8 cellular contexts compared by ENCODE assay signal in genomic region chr15:66503780-66504562, GRCh38. TPM values are rescaled to one million over a fixed set of nuclear protein-coding genes. Genes with fewer than 3 reads are reported as not detected.
DNase-seq lines count a peak whose midpoint lies in the region; ATAC-seq and TF ChIP-seq lines count a peak whose summit lies in the region.

No MANE protein-coding gene starts in this region.

- no peaks in the 10 kb centered on the region for H3K9me2 ChIP-seq in SU-DHL-6 (replicated peaks; ENCODE audit: insufficient read depth, low read length)

- no peaks in the 10 kb centered on the region for H3K27me3 ChIP-seq in SU-DHL-6 (ENCODE audit: low read length)
- no peaks in the 10 kb centered on the region for H3K27me3 ChIP-seq in sigmoid colon

- no peak for TF ChIP-seq CTCF in SU-DHL-6 (IDR thresholded peaks at IDR 0.05; ENCODE audit: insufficient read depth, low read length, poor library complexity, severe bottlenecking)
- no peak for TF ChIP-seq CTCF in fibroblast of mammary gland (conservative IDR thresholded peaks at IDR 0.05; ENCODE audit: control insufficient read depth, insufficient read depth, low read depth, low read length)
- no peak for TF ChIP-seq CTCF in sigmoid colon (IDR thresholded peaks at IDR 0.05)

- no peak for TF ChIP-seq EP300 in sigmoid colon (IDR thresholded peaks at IDR 0.05)

- H2AFZ ChIP-seq in SU-DHL-6 (ENCODE audit: low read depth, low read length, severe bottlenecking) = no peak overlapping the region

- H3K4me1 ChIP-seq in sigmoid colon = peaks cover 0 to 30% (median 22%) of the 10 kb centered on the region in 4 donors

- in situ Hi-C loops in GM18951 (cut with MboI; ENCODE audit: low sequenced_read_pairs, unreplicated experiment) = no loop called here

- peak overlapping the region; percentile 96 for H3K4me3 ChIP-seq in SU-DHL-6 (ENCODE audit: insufficient read depth, low read length, poor library complexity, severe bottlenecking)
- H3K4me3 ChIP-seq in fibroblast of mammary gland (ENCODE audit: control insufficient read depth, low read depth, low read length) = peak overlapping the region; percentile 88
- peak overlapping the region; percentile 65 to 87 (median 78) for H3K4me3 ChIP-seq in sigmoid colon

- peaks cover 23% of the 10 kb centered on the region for H4K20me1 ChIP-seq in SU-DHL-6 (ENCODE audit: low read depth, low read length)

- H3K79me2 ChIP-seq in SU-DHL-6 (ENCODE audit: insufficient read depth, low read length) = peaks cover 68% of the 10 kb centered on the region

- peak; percentile 15 for TF ChIP-seq POLR2A in GM18951 (IDR thresholded peaks at IDR 0.05; ENCODE audit: extremely low read depth, insufficient read depth, insufficient read length)
- TF ChIP-seq POLR2A in sigmoid colon (IDR thresholded peaks at IDR 0.05) = no peak

- ATAC-seq in HG02610 (IDR thresholded peaks at IDR 0.05; ENCODE audit: unreplicated experiment) = no peak

- H3K9ac ChIP-seq in SU-DHL-6 (ENCODE audit: low read length) = peak overlapping the region; percentile 94

- H3K27ac ChIP-seq in SU-DHL-6 (ENCODE audit: low read depth, low read length) = peak overlapping the region; percentile 88
- H3K27ac ChIP-seq in sigmoid colon = peak overlapping the region; percentile 88 to 90 (median 89)

- intact Hi-C loops in sigmoid colon (cut with DNase I) = loop anchor here (2.0 to 5.0 kb wide), 3 partner anchors 117 to 348 kb away; partner anchors contain the start of genes MAP2K1 and TIPIN

- H3K9me3 ChIP-seq in SU-DHL-6 (ENCODE audit: insufficient read depth, low read length) (no peaks in the 10 kb centered on the region), sigmoid colon (no peaks in the 10 kb centered on the region)

- H3K4me2 ChIP-seq in SU-DHL-6 (ENCODE audit: low read depth, low read length, poor library complexity, severe bottlenecking) = peak overlapping the region; percentile 98

- H3F3A ChIP-seq in SU-DHL-6 (ENCODE audit: insufficient read depth) = peaks cover 61% of the 10 kb centered on the region

- WGBS in sigmoid colon, 2 donors = 1% methylated on average over 12 of the region's 12 CpGs

- H3K36me3 ChIP-seq in SU-DHL-6 (ENCODE audit: low read length) (peaks cover 48% of the 10 kb centered on the region), sigmoid colon (peaks cover 18 to 45% (median 36%) of the 10 kb centered on the region in 4 donors)

- DNase-seq in fibroblast of mammary gland (ENCODE audit: low read depth) (peak; percentile 22), sigmoid colon (no peak), SIG-M5 treated with dmso at 0.1 percent for 504 hours (lab: John Stamatoyannopoulos, UW; ENCODE audit: unreplicated experiment) (no peak), cerebellar cortex (ENCODE audit: low spot score) (no peak), mesenteric fat pad (ENCODE audit: low spot score) (no peak)

RNA-seq across cellular contexts. Expression of gene RPL4, which starts 0.7 kb away (rescaled TPM):
- total RNA-seq in sigmoid colon = 1,000 to 10,000 TPM; 2,778 to 9,223 (median 4,574) TPM
- polyA plus RNA-seq in sigmoid colon = 1,000 to 10,000 TPM; 1,665 to 3,282 (median 2,730) TPM
- total RNA-seq in mesenteric fat pad = 1,807 TPM

RNA-seq across cellular contexts. Expression of gene ZWILCH, which starts 1.2 kb away (rescaled TPM):
- total RNA-seq in sigmoid colon = 1 to 10 TPM; 3.1 to 8.2 (median 3.6) TPM
- 1 to 10 TPM; 5.8 to 9.3 (median 6.0) TPM for polyA plus RNA-seq in sigmoid colon
- 4.4 TPM for total RNA-seq in mesenteric fat pad

RNA-seq across cellular contexts. Expression of gene SNAPC5, which starts 6.4 kb away (rescaled TPM):
- total RNA-seq in sigmoid colon (10 to 100 TPM; 16.6 to 65.5 (median 53.3) TPM), mesenteric fat pad (18.4 TPM)
- 10 to 100 TPM; 28.5 to 38.6 (median 30.0) TPM for polyA plus RNA-seq in sigmoid colon
